In the genomic region with DNA sequence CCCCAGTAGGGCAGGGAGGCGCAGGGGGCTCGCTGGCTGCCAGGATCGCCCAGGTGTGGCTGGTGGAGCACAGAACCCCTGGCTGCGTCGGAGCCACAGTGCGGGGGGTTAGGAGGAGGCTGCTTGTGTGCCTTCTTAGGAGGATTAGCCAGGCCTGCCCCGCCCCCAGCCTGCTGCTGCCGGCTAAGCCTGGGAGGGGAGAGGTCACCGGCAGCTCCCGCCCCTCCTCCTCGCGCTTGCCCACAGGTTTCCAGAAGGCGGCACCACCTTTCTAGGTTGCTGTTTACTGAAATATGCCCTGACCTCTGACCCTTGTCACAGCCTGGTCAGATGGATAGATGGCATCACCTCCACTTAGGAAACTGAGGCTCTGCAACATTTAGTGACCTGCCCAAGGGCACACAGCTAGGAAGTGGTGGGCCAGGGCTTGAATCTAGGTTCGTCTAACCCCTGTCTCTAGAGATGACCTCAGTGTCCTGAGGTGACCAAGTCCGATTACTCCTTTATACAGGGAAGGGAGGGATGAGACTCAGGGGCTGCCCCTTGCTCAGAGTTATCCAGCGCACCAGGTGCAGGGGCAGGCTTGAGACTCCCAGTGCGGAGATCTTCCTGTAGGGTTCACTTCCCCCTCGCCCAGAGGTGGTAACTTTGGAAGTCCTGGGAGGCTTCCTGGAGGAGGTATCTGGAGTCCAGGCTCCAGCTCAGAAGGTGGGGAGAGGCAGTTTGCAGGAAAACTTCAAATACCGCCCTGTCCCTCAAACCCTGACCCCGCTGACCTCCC, we compare ENCODE assay signal across 21 cellular contexts. TPM values are rescaled to one million over a fixed set of nuclear protein-coding genes. Genes with fewer than 3 reads are reported as not detected.
DNase-seq lines count a peak whose midpoint lies in the region; ATAC-seq, FAIRE-seq and TF ChIP-seq lines count a peak whose summit lies in the region.
"Had no signal": no experiment of that assay in that cellular context is flagged by ENCODE, and none has a peak within 500 bp of the region (broad histone marks: within the 10 kb centered on the region; RNA-seq: fewer than 3 reads in every experiment).

No MANE protein-coding gene starts in this region.

- H2AK5ac ChIP-seq in H1 (ENCODE audit: low read depth, low read length): no peak overlapping the region

- no peak overlapping the region for H3K14ac ChIP-seq in H1 (ENCODE audit: insufficient read length)

- H3K27me3 Mint-ChIP-seq in activated T-helper 1 cell treated with anti-CD3 and anti-CD28 coated beads, Interleukin-12 subunit alpha, Interleukin-12 subunit beta, Interleukin-2, Interleukin-4 antibody, amounts not matched to agents 30 ng/mL and 10 ng/mL and 1 ng/mL, durations not matched to agents 14 hours and 24 hours and 36 hours (ENCODE audit: insufficient read depth): peaks cover 3% of the 10 kb centered on the region
- H3K27me3 Mint-ChIP-seq: activated CD4-positive, alpha-beta T cell treated with anti-CD3 and anti-CD28 coated beads for 36 hours; activated naive CD8-positive, alpha-beta T cell treated with anti-CD3 and anti-CD28 coated beads, Interleukin-2, amount 50 U/mL, for 24 hours; activated T-helper 17 cell treated with anti-CD3 and anti-CD28 coated beads, Interleukin-2, amount 50 U/mL, for 72 hours; brain had no signal

- DNase-seq in Right ventricle myocardium superior (peak; percentile 38), heart right ventricle (no peak), H1 (ENCODE audit: low read depth in 1 of 2, low spot score in 2 of 2) (peak; percentile 57 to 85), left lobe of liver (ENCODE audit: low spot score) (peak; percentile 59), sciatic nerve (ENCODE audit: low spot score) (no peak), coronary artery (ENCODE audit: low spot score) (no peak)
- DNase-seq in stimulated activated naive CD4-positive, alpha-beta T cell (lab: John Stamatoyannopoulos, UW): no peak
- no peak for DNase-seq in activated T-helper 1 cell treated with anti-CD3 and anti-CD28 coated beads, Interleukin-12 subunit alpha, Interleukin-12 subunit beta, Interleukin-2, Interleukin-4 antibody, amounts not matched to agents 30 ng/mL and 10 ng/mL and 1 ng/mL, durations not matched to agents 14 hours and 24 hours and 36 hours (ENCODE audit: low spot score)
- DNase-seq: 8988T; activated CD4-positive, alpha-beta T cell treated with anti-CD3 and anti-CD28 coated beads for 36 hours; activated naive CD8-positive, alpha-beta T cell treated with anti-CD3 and anti-CD28 coated beads, Interleukin-2, amount 50 U/mL, for 24 hours; BE2C; MM.1S; NCI-H1436 treated with DMSO at 0.1 percent for 48 hours; RPMI8226; stimulated activated CD4-positive, alpha-beta T cell treated with anti-CD3 and anti-CD28 coated beads, Interleukin-4, amount 100 ng/mL, for 24 hours had no signal

- H3K79me1 ChIP-seq in H1 (ENCODE audit: low read depth, low read length): no peaks in the 10 kb centered on the region

- H4K8ac ChIP-seq in H1 (ENCODE audit: extremely low read depth, insufficient read depth, low read length): no peak overlapping the region; the same call in 1 of the 2 replicates

- H2AFZ ChIP-seq in H1 (ENCODE audit: low read length): 0 out of 2 replicates have a peak overlapping the region, but pooled peaks have one; percentile 68

- H2BK12ac ChIP-seq in H1 (ENCODE audit: low read depth, low read length): peak overlapping the region; percentile 18; the same call in 1 of the 2 replicates

- POLR2A ChIA-PET in H1 (lab: Charles Lee; ENCODE audit: partially characterized antibody): interaction anchor here (0.7 to 1.1 kb wide), 5 partner anchors 11 to 45 kb away, joined by 3 to 4 read pairs (median 3); no protein-coding TSS in a partner anchor

- H2BK120ac ChIP-seq in H1 (replicated peaks; ENCODE audit: low read depth, low read length): no peak overlapping the region

- no peak overlapping the region for H3K23ac ChIP-seq in H1 (ENCODE audit: insufficient read length)

- H3K9ac ChIP-seq in H1 (replicated peaks in 1 of 4; ENCODE audit: extremely low read depth in 1 of 4, low read depth in 3 of 4, low read length in 3 of 4): no peak overlapping the region

- peak overlapping the region; percentile 54 to 58 for H3K4me2 ChIP-seq in H1 (ENCODE audit: insufficient read depth in 1 of 2, low read depth in 2 of 2, low read length in 2 of 2)

- no peaks in the 10 kb centered on the region for H3K79me2 ChIP-seq in H1 (ENCODE audit: control insufficient read depth in 1 of 2, insufficient read depth in 2 of 2, low read length in 2 of 2)

- H4K20me1 ChIP-seq in H1 (replicated peaks in 1 of 2; ENCODE audit: control insufficient read depth in 1 of 2, insufficient read depth in 2 of 2, low read length in 2 of 2): no peaks in the 10 kb centered on the region

- H3K36me3 Mint-ChIP-seq in activated T-helper 1 cell treated with anti-CD3 and anti-CD28 coated beads, Interleukin-12 subunit alpha, Interleukin-12 subunit beta, Interleukin-2, Interleukin-4 antibody, amounts not matched to agents 30 ng/mL and 10 ng/mL and 1 ng/mL, durations not matched to agents 14 hours and 24 hours and 36 hours (ENCODE audit: low read depth): no peaks in the 10 kb centered on the region
- H3K36me3 Mint-ChIP-seq: brain, IgD-negative memory B cell had no signal

- 67 to 68% methylated on average over 20 of the region's 20 CpGs for WGBS in heart right ventricle, 2 donors
- 46% methylated on average over 15 of the region's 20 CpGs; no CpG with 5 or more reads in 1 of the 2 experiments for WGBS in H1 (ENCODE audit: extremely low coverage in 1 of 2, insufficient coverage in 1 of 2, insufficient read length in 1 of 2, insufficient replicate concordance in 2 of 2, low coverage in 1 of 2, low lambda C conversion rate in 2 of 2, missing lambda C conversion rate in 1 of 2), 2 experiments

- 0 out of 2 replicates have a peak overlapping the region, but pooled peaks have one; percentile 27 for H2BK20ac ChIP-seq in H1 (ENCODE audit: low read length)

- no peak overlapping the region for H3K4ac ChIP-seq in H1 (replicated peaks; ENCODE audit: insufficient read length, low read depth, low read length)

- H4K5ac ChIP-seq in H1 (ENCODE audit: insufficient read length, low read depth, low read length): no peak overlapping the region

- peak overlapping the region; percentile 80 for H2BK5ac ChIP-seq in H1 (ENCODE audit: low read depth, low read length)

- no peaks in the 10 kb centered on the region for H3K23me2 ChIP-seq in H1 (ENCODE audit: low read depth, low read length)

- H3K9me3 Mint-ChIP-seq in activated T-helper 1 cell treated with anti-CD3 and anti-CD28 coated beads, Interleukin-12 subunit alpha, Interleukin-12 subunit beta, Interleukin-2, Interleukin-4 antibody, amounts not matched to agents 30 ng/mL and 10 ng/mL and 1 ng/mL, durations not matched to agents 14 hours and 24 hours and 36 hours: no peaks in the 10 kb centered on the region
- H3K9me3 Mint-ChIP-seq: activated naive CD8-positive, alpha-beta T cell treated with anti-CD3 and anti-CD28 coated beads, Interleukin-2, amount 50 U/mL, for 24 hours; activated T-helper 17 cell treated with anti-CD3 and anti-CD28 coated beads, Interleukin-2, amount 50 U/mL, for 72 hours; dendritic cell treated with granulocyte-macrophage colony-stimulating factor and Interleukin-4, amounts not matched to agents 40 ng/mL and 50 ng/mL, for 4 days; IgD-negative memory B cell had no signal

- TF ChIP-seq EP300 in H1 (IDR thresholded peaks at IDR 0.05; ENCODE audit: borderline replicate concordance in 1 of 2, low read depth in 2 of 2, low read length in 2 of 2): no peak

- H3K36me3 ChIP-seq in heart right ventricle (no peaks in the 10 kb centered on the region), H1 (ENCODE audit: control insufficient read depth in 2 of 4, insufficient read depth in 4 of 4, low read length in 3 of 4) (no peaks in the 10 kb centered on the region)
- H3K36me3 ChIP-seq: BE2C had no signal

- ATAC-seq in Right ventricle myocardium superior (ENCODE audit: poor library complexity): no peak
- no peak for ATAC-seq in heart right ventricle
- peak; percentile 58 for ATAC-seq in left lobe of liver
- peak; percentile 23 for ATAC-seq in sciatic nerve
- ATAC-seq: activated CD4-positive, alpha-beta T cell treated with anti-CD3 and anti-CD28 coated beads for 36 hours; activated naive CD8-positive, alpha-beta T cell treated with anti-CD3 and anti-CD28 coated beads, Interleukin-2, amount 50 U/mL, for 24 hours; activated T-helper 17 cell treated with anti-CD3 and anti-CD28 coated beads, Interleukin-2, amount 50 U/mL, for 72 hours had no signal

- H3K27ac Mint-ChIP-seq in activated T-helper 1 cell treated with anti-CD3 and anti-CD28 coated beads, Interleukin-12 subunit alpha, Interleukin-12 subunit beta, Interleukin-2, Interleukin-4 antibody, amounts not matched to agents 30 ng/mL and 10 ng/mL and 1 ng/mL, durations not matched to agents 14 hours and 24 hours and 36 hours: no peak overlapping the region
- H3K27ac Mint-ChIP-seq: activated CD4-positive, alpha-beta T cell treated with anti-CD3 and anti-CD28 coated beads for 36 hours; activated naive CD8-positive, alpha-beta T cell treated with anti-CD3 and anti-CD28 coated beads, Interleukin-2, amount 50 U/mL, for 24 hours; activated T-helper 17 cell treated with anti-CD3 and anti-CD28 coated beads, Interleukin-2, amount 50 U/mL, for 72 hours; IgD-negative memory B cell had no signal

- no peaks in the 10 kb centered on the region for H3K4me1 Mint-ChIP-seq in activated T-helper 1 cell treated with anti-CD3 and anti-CD28 coated beads, Interleukin-12 subunit alpha, Interleukin-12 subunit beta, Interleukin-2, Interleukin-4 antibody, amounts not matched to agents 30 ng/mL and 10 ng/mL and 1 ng/mL, durations not matched to agents 14 hours and 24 hours and 36 hours (ENCODE audit: low read depth)
- H3K4me1 Mint-ChIP-seq: activated CD4-positive, alpha-beta T cell treated with anti-CD3 and anti-CD28 coated beads for 36 hours; activated naive CD8-positive, alpha-beta T cell treated with anti-CD3 and anti-CD28 coated beads, Interleukin-2, amount 50 U/mL, for 24 hours; activated T-helper 17 cell treated with anti-CD3 and anti-CD28 coated beads, Interleukin-2, amount 50 U/mL, for 72 hours had no signal

- H3K27me3 ChIP-seq in heart right ventricle (no peaks in the 10 kb centered on the region), H1 (replicated peaks in 1 of 4; ENCODE audit: control insufficient read depth in 3 of 4, extremely low read depth in 1 of 4, insufficient read depth in 3 of 4, low read length in 3 of 4) (peaks cover 0 to 3% (median 0%) of the 10 kb centered on the region in 4 experiments; a peak in 1 of 7 replicates)
- H3K27me3 ChIP-seq: BE2C had no signal

- no peak for TF ChIP-seq POLR2A in H1 (IDR thresholded peaks at IDR 0.05; ENCODE audit: control extremely low read depth in 1 of 2, low read depth in 2 of 2, low read length in 2 of 2)

- intact Hi-C loops in Right ventricle myocardium superior (cut with DNase I): no loop called here
- intact Hi-C loops in heart right ventricle (cut with DNase I): no loop called here
- intact Hi-C loops in sciatic nerve (cut with DNase I): no loop called here
- intact Hi-C loops in activated T-helper 1 cell treated with anti-CD3 and anti-CD28 coated beads, Interleukin-12 subunit alpha, Interleukin-12 subunit beta, Interleukin-2, Interleukin-4 antibody, amounts not matched to agents 30 ng/mL and 10 ng/mL and 1 ng/mL, durations not matched to agents 14 hours and 24 hours and 36 hours (cut with micrococcal nuclease): no loop called here

- peak overlapping the region; percentile 48; the same call in 1 of the 2 replicates for H2BK15ac ChIP-seq in H1 (ENCODE audit: low read length)

- no peaks in the 10 kb centered on the region for H3K9me3 ChIP-seq in heart right ventricle
- H3K9me3 ChIP-seq in H1 (ENCODE audit: insufficient read depth in 2 of 2, low read depth in 1 of 2, low read length in 1 of 2): no peaks in the 10 kb centered on the region
- H3K9me3 ChIP-seq: BE2C had no signal

- H3K18ac ChIP-seq in H1 (ENCODE audit: extremely low read depth, low read length): peak overlapping the region; percentile 68

- TF ChIP-seq CTCF in heart right ventricle (IDR thresholded peaks at IDR 0.05): no peak
- TF ChIP-seq CTCF in H1 (IDR thresholded peaks at IDR 0.05; ENCODE audit: control extremely low read depth in 1 of 3, insufficient read depth in 1 of 3, low read depth in 1 of 3, low read length in 3 of 3): peak in 1 of 3 experiments; percentile 3; a peak in 1 of 4 replicates
- no peak for TF ChIP-seq CTCF in coronary artery (IDR thresholded peaks at IDR 0.05)

- H3K4me3 ChIP-seq in heart right ventricle (no peak overlapping the region), H1 (ENCODE audit: extremely low read depth in 1 of 4, insufficient read depth in 2 of 4, low read depth in 3 of 4, low read length in 4 of 4) (peak overlapping the region in 1 of 4 experiments; percentile 32; a peak in 1 of 8 replicates), coronary artery (no peak overlapping the region)
- H3K4me3 ChIP-seq: skin epidermis had no signal

- CTCF ChIA-PET in H1 (lab: Charles Lee; ENCODE audit: partially characterized antibody): interaction anchor here (0.9 to 15.1 kb wide), 15 partner anchors 12 to 306 kb away, joined by 3 to 187 read pairs (median 4); partner anchors contain the start of gene MYO7A

- peak overlapping the region; percentile 81 for H4K91ac ChIP-seq in H1 (replicated peaks; ENCODE audit: insufficient read length, low read length)

- FAIRE-seq in H1 (lab: Jason Lieb, UNC): no peak

- H3K4me1 ChIP-seq in heart right ventricle: peaks cover 0 to 22% (median 0%) of the 10 kb centered on the region in 9 donors
- peaks cover 22 to 60% (median 34%) of the 10 kb centered on the region in 4 experiments for H3K4me1 ChIP-seq in H1 (replicated peaks in 1 of 4; ENCODE audit: control insufficient read depth in 3 of 4, insufficient read depth in 4 of 4, low read length in 3 of 4)
- H3K4me1 ChIP-seq: BE2C had no signal

- H3K56ac ChIP-seq in H1 (replicated peaks; ENCODE audit: insufficient read length, low read depth, low read length): no peak overlapping the region

- peak; percentile 13 to 21; a peak in 1 of 4 replicates for TF ChIP-seq RAD21 in H1 (IDR thresholded peaks at IDR 0.05 in 1 of 2, conservative IDR thresholded peaks at IDR 0.05 in 1 of 2; ENCODE audit: low read depth in 2 of 2, low read length in 2 of 2)

- H3K4me3 Mint-ChIP-seq in activated T-helper 1 cell treated with anti-CD3 and anti-CD28 coated beads, Interleukin-12 subunit alpha, Interleukin-12 subunit beta, Interleukin-2, Interleukin-4 antibody, amounts not matched to agents 30 ng/mL and 10 ng/mL and 1 ng/mL, durations not matched to agents 14 hours and 24 hours and 36 hours: no peak overlapping the region
- H3K4me3 Mint-ChIP-seq: activated CD4-positive, alpha-beta T cell treated with anti-CD3 and anti-CD28 coated beads for 36 hours; activated naive CD8-positive, alpha-beta T cell treated with anti-CD3 and anti-CD28 coated beads, Interleukin-2, amount 50 U/mL, for 24 hours; activated T-helper 17 cell treated with anti-CD3 and anti-CD28 coated beads, Interleukin-2, amount 50 U/mL, for 72 hours; brain; dendritic cell treated with granulocyte-macrophage colony-stimulating factor and Interleukin-4, amounts not matched to agents 40 ng/mL and 50 ng/mL, for 4 days; IgD-negative memory B cell had no signal

- H3K27ac ChIP-seq in heart right ventricle (no peak overlapping the region), H1 (ENCODE audit: low read depth, low read length) (peak overlapping the region; percentile 25; the same call in 1 of the 2 replicates), coronary artery (no peak overlapping the region)
- H3K27ac ChIP-seq: skin epidermis had no signal

RNA-seq across cellular contexts. Expression of gene MYO7A, which starts 44.0 kb away (rescaled TPM):
- total RNA-seq in Right ventricle myocardium superior (4.4 TPM), heart right ventricle (1 to 10 TPM in 9 of 10 donors, under 1 TPM in 1; 1.00 to 6.8 (median 2.8) TPM), left lobe of liver (38.5 TPM), sciatic nerve (16.7 TPM)
- polyA plus RNA-seq in heart right ventricle (1 to 10 TPM in 1 of 2 donors, under 1 TPM in 1; 0.91 to 5.0 TPM), H1 (2011; rRNA removed) (1.5 and 1.9 TPM in 2 replicates)
- total RNA-seq in H1 (2021; fragmentation: NEBNext Ultra II Directional; extraction: Animal tissue kit (Norgen Biotek cat#: 25700)): 1.9 and 2.4 TPM in 2 replicates
- 1.5 TPM for polyA plus RNA-seq in H1 (2011; cell fraction: cytosol; rRNA removed)
- 10.0 TPM for polyA plus RNA-seq in H1 (2011; cell fraction: nucleus; rRNA removed)
- polyA plus RNA-seq in H1 (2012, experiment 1 of 2): 1.7 to 2.5 TPM (median 2.0 TPM) in 4 replicates
- 1.2 TPM for polyA plus RNA-seq in H1 (2012, experiment 2 of 2)
- polyA plus RNA-seq in H1 (2013, experiment 1 of 2): 1.5 TPM
- polyA plus RNA-seq in H1 (2013, experiment 2 of 2): 1.3 TPM
- 1.0 TPM in 2 replicates for polyA minus RNA-seq in H1 (2011; rRNA and poly(A)+ RNA removed)
- polyA minus RNA-seq in H1 (2011; cell fraction: cytosol; rRNA and poly(A)+ RNA removed): 1.1 TPM
- polyA minus RNA-seq in H1 (2011; cell fraction: nucleus; rRNA and poly(A)+ RNA removed): 2.4 TPM
- total RNA-seq in activated T-helper 1 cell treated with anti-CD3 and anti-CD28 coated beads, Interleukin-12 subunit alpha, Interleukin-12 subunit beta, Interleukin-2, Interleukin-4 antibody, amounts not matched to agents 30 ng/mL and 10 ng/mL and 1 ng/mL, durations not matched to agents 14 hours and 24 hours and 36 hours: 0.07 and 0.29 TPM in 2 replicates
- polyA plus RNA-seq: IgD-negative memory B cell had no signal

Comparison
In these comparisons a context has a peak if more than half of its experiments do, and no peak if none do; other contexts are left out.
1. DNase-seq: peak in Right ventricle myocardium superior (single experiment), H1 (2 of 2) and left lobe of liver (single experiment); none in heart right ventricle (0 of 2), sciatic nerve (single experiment), stimulated activated naive CD4-positive, alpha-beta T cell (0 of 6), activated T-helper 1 cell treated with anti-CD3 and anti-CD28 coated beads, Interleukin-12 subunit alpha, Interleukin-12 subunit beta, Interleukin-2, Interleukin-4 antibody, amounts not matched to agents 30 ng/mL and 10 ng/mL and 1 ng/mL, durations not matched to agents 14 hours and 24 hours and 36 hours (single experiment) and coronary artery (single experiment).
2. ATAC-seq: peak in left lobe of liver (single experiment) and sciatic nerve (single experiment); none in Right ventricle myocardium superior (single experiment) and heart right ventricle (0 of 8).